Comparison of ENCODE assay signal across 1 cellular context in the genomic region with DNA sequence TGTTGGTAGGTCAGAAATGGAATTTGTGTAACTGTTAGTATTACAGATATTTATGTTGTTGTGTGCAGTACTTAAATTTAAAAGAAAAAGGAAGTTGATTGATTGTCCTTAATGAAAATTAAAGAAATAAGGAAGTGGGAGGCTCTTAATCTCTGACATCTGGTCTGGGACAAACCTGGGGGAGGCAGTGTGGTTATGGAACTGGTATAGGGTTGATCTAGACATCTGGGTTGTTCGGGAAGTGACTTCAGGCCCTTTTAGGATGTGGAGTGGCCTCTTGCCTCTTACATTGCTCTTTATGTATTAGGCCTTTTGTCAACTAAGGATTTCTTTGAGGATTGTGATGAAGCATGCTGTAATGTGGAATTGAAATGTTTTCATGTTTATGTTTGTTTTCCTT. TPM values are rescaled to one million over a fixed set of nuclear protein-coding genes. Genes with fewer than 3 reads are reported as not detected.
"Had no signal": no experiment of that assay in that cellular context is flagged by ENCODE, and none has a peak within 500 bp of the region (broad histone marks: within the 10 kb centered on the region; RNA-seq: fewer than 3 reads in every experiment).

No MANE protein-coding gene starts in this region.

RNA-seq across cellular contexts. Expression of gene FAM72C, which starts 16.1 kb away (rescaled TPM):
- total RNA-seq: bronchial epithelial cell had no signal
